Comparison of ENCODE assay signal across 1 cellular context in genomic region chr20:53321596-53321995, GRCh38.
TF ChIP-seq lines count a peak whose summit lies in the region.

No MANE protein-coding gene starts in this region.

TF ChIP-seq in H1, 55 proteins besides CTCF, POLR2A, EP300 and RAD21 (continued from another document):
- TF ChIP-seq USF2 (IDR thresholded peaks at IDR 0.05; ENCODE audit: low read length) (no peak), POU5F1 (IDR thresholded peaks at IDR 0.05; ENCODE audit: low read depth, low read length) (no peak), CBX8 (IDR thresholded peaks at IDR 0.05; ENCODE audit: borderline replicate concordance, low read depth, low read length) (no peak), SP4 (IDR thresholded peaks at IDR 0.05; ENCODE audit: low read length) (no peak), EZH2 (IDR thresholded peaks at IDR 0.05; ENCODE audit: low read depth, low read length, severe bottlenecking) (no peak), GTF2F1 (IDR thresholded peaks at IDR 0.05; ENCODE audit: borderline replicate concordance, low read depth, low read length) (no peak), TBP (IDR thresholded peaks at IDR 0.05; ENCODE audit: low read depth, low read length) (no peak), BRCA1 (IDR thresholded peaks at IDR 0.05; ENCODE audit: low read depth, low read length) (no peak), TCF12 (IDR thresholded peaks at IDR 0.05; ENCODE audit: low read depth, low read length) (no peak), KDM4A (IDR thresholded peaks at IDR 0.05; ENCODE audit: low read depth, low read length, severe bottlenecking) (no peak)
